Comparison of ENCODE assay signal across 2 cellular contexts in the genomic region with DNA sequence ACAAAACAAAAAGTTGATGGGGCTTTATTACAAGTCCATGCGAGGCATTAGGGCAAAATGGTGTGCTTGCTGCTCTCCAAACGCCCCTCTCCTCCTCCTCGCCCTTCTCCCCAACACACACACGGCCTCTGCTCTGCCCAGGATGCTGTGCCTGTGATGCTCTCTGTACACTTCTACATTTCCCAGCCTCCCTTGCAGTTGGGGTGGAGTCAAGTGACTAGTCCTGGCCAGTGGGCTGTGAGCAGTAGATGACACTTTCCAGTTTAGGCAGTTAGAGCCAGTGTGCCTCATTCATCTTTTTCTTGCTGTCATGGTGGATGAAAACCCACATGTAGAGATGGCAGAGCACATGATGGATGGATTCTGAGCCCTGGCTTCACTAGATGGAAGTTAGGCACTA.
TF ChIP-seq lines count a peak whose summit lies in the region.

No MANE protein-coding gene starts in this region.

TF ChIP-seq in HCT116, 20 proteins besides CTCF, POLR2A, EP300 and RAD21:
- no peak for TF ChIP-seq CEBPB (IDR thresholded peaks at IDR 0.05; ENCODE audit: low read depth)
- TF ChIP-seq EGR1 (IDR thresholded peaks at IDR 0.05; ENCODE audit: low read depth) = no peak
- TF ChIP-seq, protein P1, sequence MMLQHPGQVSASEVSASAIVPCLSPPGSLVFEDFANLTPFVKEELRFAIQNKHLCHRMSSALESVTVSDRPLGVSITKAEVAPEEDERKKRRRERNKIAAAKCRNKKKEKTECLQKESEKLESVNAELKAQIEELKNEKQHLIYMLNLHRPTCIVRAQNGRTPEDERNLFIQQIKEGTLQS (IDR thresholded peaks at IDR 0.05) = no peak
- TF ChIP-seq YY1 (IDR thresholded peaks at IDR 0.05; ENCODE audit: extremely low read depth, insufficient replicate concordance, low read depth, low read length) = no peak
- no peak for TF ChIP-seq ZNF274 (IDR thresholded peaks at IDR 0.05; ENCODE audit: low read depth, low read length)
- TF ChIP-seq, protein P2, sequence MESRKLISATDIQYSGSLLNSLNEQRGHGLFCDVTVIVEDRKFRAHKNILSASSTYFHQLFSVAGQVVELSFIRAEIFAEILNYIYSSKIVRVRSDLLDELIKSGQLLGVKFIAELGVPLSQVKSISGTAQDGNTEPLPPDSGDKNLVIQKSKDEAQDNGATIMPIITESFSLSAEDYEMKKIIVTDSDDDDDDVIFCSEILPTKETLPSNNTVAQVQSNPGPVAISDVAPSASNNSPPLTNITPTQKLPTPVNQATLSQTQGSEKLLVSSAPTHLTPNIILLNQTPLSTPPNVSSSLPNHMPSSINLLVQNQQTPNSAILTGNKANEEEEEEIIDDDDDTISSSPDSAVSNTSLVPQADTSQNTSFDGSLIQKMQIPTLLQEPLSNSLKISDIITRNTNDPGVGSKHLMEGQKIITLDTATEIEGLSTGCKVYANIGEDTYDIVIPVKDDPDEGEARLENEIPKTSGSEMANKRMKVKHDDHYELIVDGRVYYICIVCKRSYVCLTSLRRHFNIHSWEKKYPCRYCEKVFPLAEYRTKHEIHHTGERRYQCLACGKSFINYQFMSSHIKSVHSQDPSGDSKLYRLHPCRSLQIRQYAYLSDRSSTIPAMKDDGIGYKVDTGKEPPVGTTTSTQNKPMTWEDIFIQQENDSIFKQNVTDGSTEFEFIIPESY (IDR thresholded peaks at IDR 0.05; ENCODE audit: extremely low read depth, insufficient replicate concordance, low read length) = no peak
- TF ChIP-seq SP1 (IDR thresholded peaks at IDR 0.05; ENCODE audit: low read depth) = no peak
- TF ChIP-seq POLR2AphosphoS5 (IDR thresholded peaks at IDR 0.05; ENCODE audit: low read depth, low read length) = no peak
- no peak for TF ChIP-seq TCF7L2 (IDR thresholded peaks at IDR 0.05; ENCODE audit: borderline replicate concordance, extremely low read depth, insufficient read depth, insufficient read length)
- no peak for TF ChIP-seq SRF (IDR thresholded peaks at IDR 0.05; ENCODE audit: low read depth)
- TF ChIP-seq SIN3A (IDR thresholded peaks at IDR 0.05; ENCODE audit: low read depth) = no peak
- TF ChIP-seq EZH2 (IDR thresholded peaks at IDR 0.05) = no peak
- TF ChIP-seq EZH2phosphoT487 (IDR thresholded peaks at IDR 0.05; ENCODE audit: borderline replicate concordance) = no peak
- TF ChIP-seq JUND (IDR thresholded peaks at IDR 0.05) = no peak
- TF ChIP-seq CBX3 (IDR thresholded peaks at IDR 0.05; ENCODE audit: low read depth) = no peak
- TF ChIP-seq ZFX (IDR thresholded peaks at IDR 0.05) = no peak
- TF ChIP-seq, protein P3, sequence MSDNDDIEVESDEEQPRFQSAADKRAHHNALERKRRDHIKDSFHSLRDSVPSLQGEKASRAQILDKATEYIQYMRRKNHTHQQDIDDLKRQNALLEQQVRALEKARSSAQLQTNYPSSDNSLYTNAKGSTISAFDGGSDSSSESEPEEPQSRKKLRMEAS (IDR thresholded peaks at IDR 0.05) = no peak
- TF ChIP-seq ELF1 (IDR thresholded peaks at IDR 0.05; ENCODE audit: borderline replicate concordance, low read depth) = no peak
- no peak for TF ChIP-seq FOSL1 (IDR thresholded peaks at IDR 0.05; ENCODE audit: low read depth)
- TF ChIP-seq, protein P4, sequence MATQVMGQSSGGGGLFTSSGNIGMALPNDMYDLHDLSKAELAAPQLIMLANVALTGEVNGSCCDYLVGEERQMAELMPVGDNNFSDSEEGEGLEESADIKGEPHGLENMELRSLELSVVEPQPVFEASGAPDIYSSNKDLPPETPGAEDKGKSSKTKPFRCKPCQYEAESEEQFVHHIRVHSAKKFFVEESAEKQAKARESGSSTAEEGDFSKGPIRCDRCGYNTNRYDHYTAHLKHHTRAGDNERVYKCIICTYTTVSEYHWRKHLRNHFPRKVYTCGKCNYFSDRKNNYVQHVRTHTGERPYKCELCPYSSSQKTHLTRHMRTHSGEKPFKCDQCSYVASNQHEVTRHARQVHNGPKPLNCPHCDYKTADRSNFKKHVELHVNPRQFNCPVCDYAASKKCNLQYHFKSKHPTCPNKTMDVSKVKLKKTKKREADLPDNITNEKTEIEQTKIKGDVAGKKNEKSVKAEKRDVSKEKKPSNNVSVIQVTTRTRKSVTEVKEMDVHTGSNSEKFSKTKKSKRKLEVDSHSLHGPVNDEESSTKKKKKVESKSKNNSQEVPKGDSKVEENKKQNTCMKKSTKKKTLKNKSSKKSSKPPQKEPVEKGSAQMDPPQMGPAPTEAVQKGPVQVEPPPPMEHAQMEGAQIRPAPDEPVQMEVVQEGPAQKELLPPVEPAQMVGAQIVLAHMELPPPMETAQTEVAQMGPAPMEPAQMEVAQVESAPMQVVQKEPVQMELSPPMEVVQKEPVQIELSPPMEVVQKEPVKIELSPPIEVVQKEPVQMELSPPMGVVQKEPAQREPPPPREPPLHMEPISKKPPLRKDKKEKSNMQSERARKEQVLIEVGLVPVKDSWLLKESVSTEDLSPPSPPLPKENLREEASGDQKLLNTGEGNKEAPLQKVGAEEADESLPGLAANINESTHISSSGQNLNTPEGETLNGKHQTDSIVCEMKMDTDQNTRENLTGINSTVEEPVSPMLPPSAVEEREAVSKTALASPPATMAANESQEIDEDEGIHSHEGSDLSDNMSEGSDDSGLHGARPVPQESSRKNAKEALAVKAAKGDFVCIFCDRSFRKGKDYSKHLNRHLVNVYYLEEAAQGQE (IDR thresholded peaks at IDR 0.05; ENCODE audit: low read depth) = no peak

TF ChIP-seq in GM12878, 131 proteins besides CTCF, POLR2A, EP300 and RAD21:
- TF ChIP-seq SREBF1 (IDR thresholded peaks at IDR 0.05; ENCODE audit: low read length) (no peak), ZNF384 (IDR thresholded peaks at IDR 0.05; ENCODE audit: borderline replicate concordance, low read depth, low read length) (no peak), GABPA (IDR thresholded peaks at IDR 0.05; ENCODE audit: low read depth) (no peak), PAX8 (IDR thresholded peaks at IDR 0.05) (no peak), RBBP5 (conservative IDR thresholded peaks at IDR 0.05) (no peak), HDAC2 (IDR thresholded peaks at IDR 0.05) (no peak), IKZF2 (IDR thresholded peaks at IDR 0.05) (no peak), SIN3A (IDR thresholded peaks at IDR 0.05; ENCODE audit: low read depth, low read length) (no peak), PML (IDR thresholded peaks at IDR 0.05; ENCODE audit: low read length) (no peak), TCF3 (IDR thresholded peaks at IDR 0.05; ENCODE audit: borderline replicate concordance, insufficient read depth, low read depth, low read length) (no peak), RCOR1 (conservative IDR thresholded peaks at IDR 0.05; ENCODE audit: low read depth, low read length) (no peak), STAT3 (IDR thresholded peaks at IDR 0.05; ENCODE audit: low read depth, low read length) (no peak), SRF (IDR thresholded peaks at IDR 0.05; ENCODE audit: low read depth in 2 of 2, low read length in 2 of 2) (no peak), ZNF274 (IDR thresholded peaks at IDR 0.05; ENCODE audit: insufficient read depth, insufficient read length) (no peak), SMAD5 (IDR thresholded peaks at IDR 0.05; ENCODE audit: low read depth) (no peak), ETV6 (conservative IDR thresholded peaks at IDR 0.05 in 1 of 2, IDR thresholded peaks at IDR 0.05 in 1 of 2; ENCODE audit: borderline replicate concordance in 1 of 2, low read depth in 1 of 2) (no peak), KAT2A (conservative IDR thresholded peaks at IDR 0.05; ENCODE audit: control insufficient read depth, low read depth, low read length) (no peak)
- TF ChIP-seq, protein P5, sequence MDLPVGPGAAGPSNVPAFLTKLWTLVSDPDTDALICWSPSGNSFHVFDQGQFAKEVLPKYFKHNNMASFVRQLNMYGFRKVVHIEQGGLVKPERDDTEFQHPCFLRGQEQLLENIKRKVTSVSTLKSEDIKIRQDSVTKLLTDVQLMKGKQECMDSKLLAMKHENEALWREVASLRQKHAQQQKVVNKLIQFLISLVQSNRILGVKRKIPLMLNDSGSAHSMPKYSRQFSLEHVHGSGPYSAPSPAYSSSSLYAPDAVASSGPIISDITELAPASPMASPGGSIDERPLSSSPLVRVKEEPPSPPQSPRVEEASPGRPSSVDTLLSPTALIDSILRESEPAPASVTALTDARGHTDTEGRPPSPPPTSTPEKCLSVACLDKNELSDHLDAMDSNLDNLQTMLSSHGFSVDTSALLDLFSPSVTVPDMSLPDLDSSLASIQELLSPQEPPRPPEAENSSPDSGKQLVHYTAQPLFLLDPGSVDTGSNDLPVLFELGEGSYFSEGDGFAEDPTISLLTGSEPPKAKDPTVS (IDR thresholded peaks at IDR 0.05; ENCODE audit: low read depth, low read length) = no peak
- TF ChIP-seq, protein P6, sequence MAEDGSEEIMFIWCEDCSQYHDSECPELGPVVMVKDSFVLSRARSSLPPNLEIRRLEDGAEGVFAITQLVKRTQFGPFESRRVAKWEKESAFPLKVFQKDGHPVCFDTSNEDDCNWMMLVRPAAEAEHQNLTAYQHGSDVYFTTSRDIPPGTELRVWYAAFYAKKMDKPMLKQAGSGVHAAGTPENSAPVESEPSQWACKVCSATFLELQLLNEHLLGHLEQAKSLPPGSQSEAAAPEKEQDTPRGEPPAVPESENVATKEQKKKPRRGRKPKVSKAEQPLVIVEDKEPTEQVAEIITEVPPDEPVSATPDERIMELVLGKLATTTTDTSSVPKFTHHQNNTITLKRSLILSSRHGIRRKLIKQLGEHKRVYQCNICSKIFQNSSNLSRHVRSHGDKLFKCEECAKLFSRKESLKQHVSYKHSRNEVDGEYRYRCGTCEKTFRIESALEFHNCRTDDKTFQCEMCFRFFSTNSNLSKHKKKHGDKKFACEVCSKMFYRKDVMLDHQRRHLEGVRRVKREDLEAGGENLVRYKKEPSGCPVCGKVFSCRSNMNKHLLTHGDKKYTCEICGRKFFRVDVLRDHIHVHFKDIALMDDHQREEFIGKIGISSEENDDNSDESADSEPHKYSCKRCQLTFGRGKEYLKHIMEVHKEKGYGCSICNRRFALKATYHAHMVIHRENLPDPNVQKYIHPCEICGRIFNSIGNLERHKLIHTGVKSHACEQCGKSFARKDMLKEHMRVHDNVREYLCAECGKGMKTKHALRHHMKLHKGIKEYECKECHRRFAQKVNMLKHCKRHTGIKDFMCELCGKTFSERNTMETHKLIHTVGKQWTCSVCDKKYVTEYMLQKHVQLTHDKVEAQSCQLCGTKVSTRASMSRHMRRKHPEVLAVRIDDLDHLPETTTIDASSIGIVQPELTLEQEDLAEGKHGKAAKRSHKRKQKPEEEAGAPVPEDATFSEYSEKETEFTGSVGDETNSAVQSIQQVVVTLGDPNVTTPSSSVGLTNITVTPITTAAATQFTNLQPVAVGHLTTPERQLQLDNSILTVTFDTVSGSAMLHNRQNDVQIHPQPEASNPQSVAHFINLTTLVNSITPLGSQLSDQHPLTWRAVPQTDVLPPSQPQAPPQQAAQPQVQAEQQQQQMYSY (CRISPR knock-in tag; IDR thresholded peaks at IDR 0.05) = no peak
- TF ChIP-seq, protein P7, sequence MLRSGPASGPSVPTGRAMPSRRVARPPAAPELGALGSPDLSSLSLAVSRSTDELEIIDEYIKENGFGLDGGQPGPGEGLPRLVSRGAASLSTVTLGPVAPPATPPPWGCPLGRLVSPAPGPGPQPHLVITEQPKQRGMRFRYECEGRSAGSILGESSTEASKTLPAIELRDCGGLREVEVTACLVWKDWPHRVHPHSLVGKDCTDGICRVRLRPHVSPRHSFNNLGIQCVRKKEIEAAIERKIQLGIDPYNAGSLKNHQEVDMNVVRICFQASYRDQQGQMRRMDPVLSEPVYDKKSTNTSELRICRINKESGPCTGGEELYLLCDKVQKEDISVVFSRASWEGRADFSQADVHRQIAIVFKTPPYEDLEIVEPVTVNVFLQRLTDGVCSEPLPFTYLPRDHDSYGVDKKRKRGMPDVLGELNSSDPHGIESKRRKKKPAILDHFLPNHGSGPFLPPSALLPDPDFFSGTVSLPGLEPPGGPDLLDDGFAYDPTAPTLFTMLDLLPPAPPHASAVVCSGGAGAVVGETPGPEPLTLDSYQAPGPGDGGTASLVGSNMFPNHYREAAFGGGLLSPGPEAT (IDR thresholded peaks at IDR 0.05; ENCODE audit: low read depth) = no peak
